Comparison of ENCODE assay signal across 9 cellular contexts in genomic region chr1:209190591-209191241, GRCh38.
DNase-seq lines count a peak whose midpoint lies in the region; ATAC-seq and TF ChIP-seq lines count a peak whose summit lies in the region.
"Had no signal": no experiment of that assay in that cellular context is flagged by ENCODE, and none has a peak within 500 bp of the region (broad histone marks: within the 10 kb centered on the region; RNA-seq: fewer than 3 reads in every experiment).

No MANE protein-coding gene starts in this region.

- no peak overlapping the region for H3K27ac Mint-ChIP-seq in activated T-cell treated with anti-CD3 and anti-CD28 coated beads, Interleukin-2, amount 50 U/mL, for 72 hours
- H3K27ac Mint-ChIP-seq in T-helper 2 cell treated with Interferon-gamma antibody and Interleukin-4, amounts not matched to agents 5 μg/mL and 100 μg/mL, for 36 hours: no peak overlapping the region

- no peaks in the 10 kb centered on the region for H3K4me1 Mint-ChIP-seq in activated T-cell treated with anti-CD3 and anti-CD28 coated beads, Interleukin-2, amount 50 U/mL, for 72 hours (ENCODE audit: low read depth)
- no peaks in the 10 kb centered on the region for H3K4me1 Mint-ChIP-seq in T-helper 2 cell treated with Interferon-gamma antibody and Interleukin-4, amounts not matched to agents 5 μg/mL and 100 μg/mL, for 36 hours (ENCODE audit: low read depth)

- H3K36me3 Mint-ChIP-seq in activated T-cell treated with anti-CD3 and anti-CD28 coated beads, Interleukin-2, amount 50 U/mL, for 72 hours (ENCODE audit: insufficient read depth in 2 of 2): peaks cover 0 to 2% of the 10 kb centered on the region in 2 donors
- no peaks in the 10 kb centered on the region for H3K36me3 Mint-ChIP-seq in T-helper 2 cell treated with Interferon-gamma antibody and Interleukin-4, amounts not matched to agents 5 μg/mL and 100 μg/mL, for 36 hours (ENCODE audit: low read depth)

- no peak for TF ChIP-seq EP300 in Ishikawa (IDR thresholded peaks at IDR 0.05; ENCODE audit: borderline replicate concordance)

- DNase-seq in activated T-cell treated with anti-CD3 and anti-CD28 coated beads, Interleukin-2, amount 50 U/mL, for 72 hours: peak; percentile 23 to 24
- DNase-seq in activated T-cell treated with anti-CD3 and anti-CD28 coated beads for 4 hours: no peak
- peak; percentile 45 for DNase-seq in RWPE1 (ENCODE audit: low spot score)
- DNase-seq in esophagus squamous epithelium (lab: John Stamatoyannopoulos, UW): no peak
- peak in 8 of 10 donors; percentile 18 to 92 (median 47) for DNase-seq in posterior cingulate gyrus
- DNase-seq in T-helper 2 cell treated with Interferon-gamma antibody and Interleukin-4, amounts not matched to agents 5 μg/mL and 100 μg/mL, for 36 hours (ENCODE audit: low spot score): no peak

- peak; percentile 61 for TF ChIP-seq RAD21 in Ishikawa (IDR thresholded peaks at IDR 0.05; ENCODE audit: low read depth)

- peak; percentile 61 for TF ChIP-seq CTCF in RWPE1 (conservative IDR thresholded peaks at IDR 0.05; ENCODE audit: low read depth)
- peak in 5 of 6 experiments; percentile 46 to 74 (median 55) for TF ChIP-seq CTCF in esophagus squamous epithelium (IDR thresholded peaks at IDR 0.05)

- TF ChIP-seq POLR2A in esophagus squamous epithelium (IDR thresholded peaks at IDR 0.05): no peak

- CTCF ChIA-PET in RWPE1 (lab: Yijun Ruan, JAX): interaction anchor here (0.6 to 0.9 kb wide), 5 partner anchors 11 to 544 kb away, joined by 4 to 8 read pairs (median 5); no protein-coding TSS in a partner anchor

- WGBS in esophagus squamous epithelium, 2 donors: 13 to 18% methylated on average over 10 to 11 of the region's 12 CpGs

- POLR2A ChIA-PET in RWPE1 (lab: Yijun Ruan, JAX; ENCODE audit: low non-redundant PET): no interaction called here

- H3K4me1 ChIP-seq in esophagus squamous epithelium: no peaks in the 10 kb centered on the region

- H3K27me3 ChIP-seq in esophagus squamous epithelium: no peaks in the 10 kb centered on the region

- H3K27ac ChIP-seq in RWPE1 (no peak overlapping the region), esophagus squamous epithelium (no peak overlapping the region)
- H3K27ac ChIP-seq: epithelial cell of prostate had no signal

- ATAC-seq in activated T-cell treated with anti-CD3 and anti-CD28 coated beads, Interleukin-2, amount 50 U/mL, for 72 hours (replicated peaks in 1 of 2): no peak
- peak; percentile 93 for ATAC-seq in GM21619 (IDR thresholded peaks at IDR 0.05; ENCODE audit: unreplicated experiment)

- H3K36me3 ChIP-seq in esophagus squamous epithelium: no peaks in the 10 kb centered on the region

- intact Hi-C loops in esophagus squamous epithelium (cut with DNase I) (loop anchor here (10.0 kb wide), 1 partner anchor 536 kb away; no protein-coding TSS in a partner anchor), posterior cingulate gyrus (cut with DNase I) (no loop called here)

- no peak overlapping the region for H3K4me3 Mint-ChIP-seq in activated T-cell treated with anti-CD3 and anti-CD28 coated beads, Interleukin-2, amount 50 U/mL, for 72 hours
- no peak overlapping the region for H3K4me3 Mint-ChIP-seq in T-helper 2 cell treated with Interferon-gamma antibody and Interleukin-4, amounts not matched to agents 5 μg/mL and 100 μg/mL, for 36 hours

- H3K9me3 ChIP-seq in esophagus squamous epithelium: peaks cover 0 to 13% (median 6%) of the 10 kb centered on the region in 3 donors

- H3K4me3 ChIP-seq in esophagus squamous epithelium: no peak overlapping the region

- peaks cover 0 to 3% of the 10 kb centered on the region in 2 donors for H3K9me3 Mint-ChIP-seq in activated T-cell treated with anti-CD3 and anti-CD28 coated beads, Interleukin-2, amount 50 U/mL, for 72 hours
- peaks cover 10% of the 10 kb centered on the region for H3K9me3 Mint-ChIP-seq in T-helper 2 cell treated with Interferon-gamma antibody and Interleukin-4, amounts not matched to agents 5 μg/mL and 100 μg/mL, for 36 hours

- H3K27me3 Mint-ChIP-seq in activated T-cell treated with anti-CD3 and anti-CD28 coated beads, Interleukin-2, amount 50 U/mL, for 72 hours (ENCODE audit: low read depth): no peaks in the 10 kb centered on the region
- H3K27me3 Mint-ChIP-seq in T-helper 2 cell treated with Interferon-gamma antibody and Interleukin-4, amounts not matched to agents 5 μg/mL and 100 μg/mL, for 36 hours (ENCODE audit: low read depth): no peaks in the 10 kb centered on the region

TF ChIP-seq in Ishikawa, 13 proteins besides CTCF, POLR2A, EP300 and RAD21:
- TF ChIP-seq YY1 (IDR thresholded peaks at IDR 0.05; ENCODE audit: low read depth): no peak
- TF ChIP-seq CREB1 (IDR thresholded peaks at IDR 0.05; ENCODE audit: low read depth): no peak

Comparison
In these comparisons a context has a peak if more than half of its experiments do, and no peak if none do; other contexts are left out.
1. DNase-seq: peak in activated T-cell treated with anti-CD3 and anti-CD28 coated beads, Interleukin-2, amount 50 U/mL, for 72 hours (2 of 2), RWPE1 (single experiment) and posterior cingulate gyrus (8 of 10); none in activated T-cell treated with anti-CD3 and anti-CD28 coated beads for 4 hours (single experiment), esophagus squamous epithelium (single experiment) and T-helper 2 cell treated with Interferon-gamma antibody and Interleukin-4, amounts not matched to agents 5 μg/mL and 100 μg/mL, for 36 hours (single experiment).